In the genomic region with DNA sequence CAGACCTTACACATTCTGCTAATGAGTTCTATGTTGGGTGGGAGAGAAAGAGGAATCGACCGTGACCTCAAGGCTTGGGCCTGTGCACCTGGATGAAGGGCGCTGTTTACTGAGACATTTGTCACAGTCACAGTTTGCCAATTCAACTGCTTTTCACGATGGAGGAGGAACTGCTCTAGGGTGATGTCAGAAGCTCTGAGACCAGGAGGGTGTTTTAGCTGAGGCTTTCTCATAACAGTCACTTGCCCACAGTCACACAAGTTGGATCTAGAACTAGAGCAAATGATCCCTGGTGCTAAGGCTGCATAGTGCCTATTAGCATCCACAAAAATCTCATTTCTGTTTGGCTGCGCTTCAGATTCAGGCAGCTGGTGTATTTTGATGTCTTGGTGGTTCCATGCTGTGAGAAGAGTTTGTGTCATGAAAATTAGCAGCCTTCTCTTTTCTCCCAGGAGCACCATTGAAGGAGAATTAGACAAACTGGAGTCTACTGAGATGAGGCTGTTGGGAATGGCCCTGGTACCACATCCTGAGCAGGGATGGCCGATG, we compare ENCODE assay signal across 13 cellular contexts.
DNase-seq lines count a peak whose midpoint lies in the region; ATAC-seq and TF ChIP-seq lines count a peak whose summit lies in the region.
"Had no signal": no experiment of that assay in that cellular context is flagged by ENCODE, and none has a peak within 500 bp of the region (broad histone marks: within the 10 kb centered on the region; RNA-seq: fewer than 3 reads in every experiment).

No MANE protein-coding gene starts in this region.

- H3K36me3 Mint-ChIP-seq in brain (no peaks in the 10 kb centered on the region), neural progenitor cell (no peaks in the 10 kb centered on the region)
- H3K36me3 Mint-ChIP-seq: CD4-positive, alpha-beta memory T cell had no signal

- peak overlapping the region in 4 of 5 experiments; percentile 11 to 87 (median 50) for H3K27ac Mint-ChIP-seq in brain
- peak overlapping the region; percentile 34 for H3K27ac Mint-ChIP-seq in neural progenitor cell
- H3K27ac Mint-ChIP-seq: CD4-positive, alpha-beta memory T cell had no signal

- H3K27me3 Mint-ChIP-seq in brain (peaks cover 3% of the 10 kb centered on the region), neural progenitor cell (ENCODE audit: insufficient read depth, low read depth) (no peaks in the 10 kb centered on the region)

- H3K4me1 Mint-ChIP-seq in brain, result peaks cover 42% of the 10 kb centered on the region
- H3K4me1 Mint-ChIP-seq in neural progenitor cell, result peaks cover 32% of the 10 kb centered on the region

- H3K27me3 ChIP-seq in neural progenitor cell, result peaks cover 13% of the 10 kb centered on the region

- no peak overlapping the region for H3K9ac ChIP-seq in neural progenitor cell
- H3K9ac ChIP-seq: KMS-11 had no signal

- no peaks in the 10 kb centered on the region for H3K79me2 ChIP-seq in neural progenitor cell (ENCODE audit: low read depth)

- no peaks in the 10 kb centered on the region for H4K20me1 ChIP-seq in neural progenitor cell (ENCODE audit: low read depth)

- no peaks in the 10 kb centered on the region for H3K9me3 ChIP-seq in neural progenitor cell (ENCODE audit: low read depth)
- H3K9me3 ChIP-seq: A549, HAP-1 had no signal

- no peak overlapping the region for H3K4me2 ChIP-seq in neural progenitor cell
- H3K4me2 ChIP-seq: A549, KMS-11 had no signal

- H3K27ac ChIP-seq in neural progenitor cell, result no peak overlapping the region
- H3K27ac ChIP-seq: A549, KMS-11 had no signal

- no peaks in the 10 kb centered on the region for H3K36me3 ChIP-seq in neural progenitor cell
- H3K36me3 ChIP-seq: HAP-1 had no signal

- H3F3A ChIP-seq in neural progenitor cell (ENCODE audit: low read depth), result no peaks in the 10 kb centered on the region

- H3K4me1 ChIP-seq in neural progenitor cell, result no peaks in the 10 kb centered on the region
- H3K4me1 ChIP-seq: A549, HAP-1 had no signal

- ATAC-seq in HG03520 (IDR thresholded peaks at IDR 0.05; ENCODE audit: unreplicated experiment) (no peak), GM21723 (IDR thresholded peaks at IDR 0.05; ENCODE audit: unreplicated experiment) (no peak)
- ATAC-seq: A549, HepG2 had no signal

- no peak overlapping the region for H3K4me3 ChIP-seq in neural progenitor cell
- H3K4me3 ChIP-seq: A549, HAP-1 had no signal

- DNase-seq in CD1c-positive myeloid dendritic cell (ENCODE audit: extremely low spot score) (peak; percentile 46), neural progenitor cell (ENCODE audit: low spot score) (no peak), OCI-M1 (lab: John Stamatoyannopoulos, UW) (no peak)
- no peak for DNase-seq in stimulated activated CD4-positive, alpha-beta T cell treated with anti-CD3 and anti-CD28 coated beads, Interleukin-4, amount 100 ng/mL, for 1 hour
- DNase-seq: CD4-positive, alpha-beta memory T cell; DMS79 had no signal

- TF ChIP-seq CTCF in brain (conservative IDR thresholded peaks at IDR 0.05), result no peak
- TF ChIP-seq CTCF in neural progenitor cell (IDR thresholded peaks at IDR 0.05), result no peak

- H3K9me3 Mint-ChIP-seq in brain (no peaks in the 10 kb centered on the region), neural progenitor cell (no peaks in the 10 kb centered on the region)
- H3K9me3 Mint-ChIP-seq: CD4-positive, alpha-beta memory T cell had no signal

- no peak overlapping the region for H3K4me3 Mint-ChIP-seq in brain
- no peak overlapping the region for H3K4me3 Mint-ChIP-seq in neural progenitor cell
- H3K4me3 Mint-ChIP-seq: CD4-positive, alpha-beta memory T cell had no signal

- H2AFZ ChIP-seq in neural progenitor cell (replicated peaks), result no peak overlapping the region
